In the genomic region with DNA sequence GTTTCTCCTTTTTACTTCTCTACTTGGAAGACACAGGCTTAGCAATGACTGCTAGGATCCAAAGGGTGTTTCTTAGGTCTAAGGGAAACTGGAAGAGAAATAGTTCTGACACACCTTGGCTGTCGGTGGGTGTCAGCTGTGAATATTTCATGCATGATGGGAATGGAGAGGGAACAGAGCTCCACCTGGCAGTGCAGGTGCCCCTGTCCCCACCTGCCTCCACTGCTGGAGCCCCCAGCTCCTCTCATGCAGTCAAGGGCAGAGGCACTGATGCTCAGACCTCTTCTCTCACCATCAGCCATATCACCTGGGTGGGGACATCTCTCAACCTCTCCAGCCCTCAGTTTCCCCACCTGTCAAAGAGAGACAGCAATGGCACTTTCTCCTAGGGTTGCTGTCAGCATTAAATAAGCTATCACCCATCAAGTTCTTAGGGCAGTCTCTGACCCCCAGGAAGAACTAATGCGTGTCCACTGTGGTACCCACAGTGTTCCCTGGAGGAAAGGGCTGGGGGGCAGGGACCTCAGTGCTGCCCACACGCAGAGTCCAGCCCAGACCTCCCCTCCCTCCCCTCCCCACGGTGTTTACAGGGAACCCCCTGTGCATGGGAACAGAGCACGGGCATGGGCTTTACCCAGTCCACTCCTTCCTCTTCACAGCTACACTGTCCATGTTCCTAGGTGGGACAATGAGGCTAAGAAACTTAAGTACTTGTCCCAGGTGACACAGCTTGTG, we compare ENCODE assay signal across 32 cellular contexts.
DNase-seq lines count a peak whose midpoint lies in the region; TF ChIP-seq lines count a peak whose summit lies in the region.
"Had no signal": no experiment of that assay in that cellular context is flagged by ENCODE, and none has a peak within 500 bp of the region (broad histone marks: within the 10 kb centered on the region; RNA-seq: fewer than 3 reads in every experiment).

No MANE protein-coding gene starts in this region.

- no peaks in the 10 kb centered on the region for H3K4me1 Mint-ChIP-seq in activated naive CD4-positive, alpha-beta T cell treated with anti-CD3 and anti-CD28 coated beads, Interleukin-2, amount 10 ng/mL, durations not matched to agents 7 days and 5 days
- H3K4me1 Mint-ChIP-seq: activated naive CD8-positive, alpha-beta T cell treated with anti-CD3 and anti-CD28 coated beads for 36 hours; CD14-positive monocyte; immature natural killer cell; neural crest cell had no signal

- no peak overlapping the region for H4K91ac ChIP-seq in trophoblast cell (ENCODE audit: low read depth, low read length)

- peak overlapping the region; percentile 18 for H3K14ac ChIP-seq in trophoblast cell (ENCODE audit: low read length)

- peaks cover 2% of the 10 kb centered on the region for H3K9me3 Mint-ChIP-seq in activated naive CD4-positive, alpha-beta T cell treated with anti-CD3 and anti-CD28 coated beads, Interleukin-2, amount 10 ng/mL, durations not matched to agents 7 days and 5 days
- H3K9me3 Mint-ChIP-seq: activated CD8-positive, alpha-beta T cell treated with anti-CD3 and anti-CD28 coated beads for 36 hours; activated naive CD8-positive, alpha-beta T cell treated with anti-CD3 and anti-CD28 coated beads for 36 hours; activated T-helper 17 cell treated with anti-CD3 and anti-CD28 coated beads, Interleukin-2, amount 50 U/mL, for 72 hours; immature natural killer cell had no signal

- peak; percentile 14 for DNase-seq in NCI-H2171 treated with DMSO at 0.1 percent for 48 hours (lab: John Stamatoyannopoulos, UW)
- DNase-seq in NCI-H2171 (lab: John Stamatoyannopoulos, UW) = no peak
- no peak for DNase-seq in GM12864 (ENCODE audit: low read depth)
- no peak for DNase-seq in astrocyte of the spinal cord (ENCODE audit: low read depth, low spot score)
- DNase-seq in trophoblast cell = no peak
- no peak for DNase-seq in NOMO-1 treated with DMSO at 0.1 percent for 48 hours (lab: John Stamatoyannopoulos, UW; ENCODE audit: unreplicated experiment)
- no peak for DNase-seq in activated naive CD4-positive, alpha-beta T cell treated with anti-CD3 and anti-CD28 coated beads, Interleukin-2, amount 10 ng/mL, durations not matched to agents 7 days and 5 days
- DNase-seq in transverse colon = no peak
- DNase-seq: 8988T; activated CD8-positive, alpha-beta memory T cell treated with anti-CD3 and anti-CD28 coated beads, Interleukin-2, amount 50 U/mL, for 48 hours; activated CD8-positive, alpha-beta T cell treated with anti-CD3 and anti-CD28 coated beads for 36 hours; activated naive CD8-positive, alpha-beta T cell treated with anti-CD3 and anti-CD28 coated beads for 36 hours; colonic mucosa; effector CD4-positive, alpha-beta T cell; H9; hypothalamus; immature natural killer cell; KG1; MG63; NCI-H1105; NCI-H187 treated with DMSO at 0.1 percent for 48 hours; NCI-H524 treated with DMSO at 0.1 percent for 48 hours; PC-9; right cardiac atrium; Right ventricle myocardium superior; T-helper 2 cell had no signal

- no peak overlapping the region for H2AFZ ChIP-seq in trophoblast cell (ENCODE audit: insufficient read depth, low read length, poor library complexity)
- H2AFZ ChIP-seq: PC-9 had no signal

- no peak for TF ChIP-seq POLR2A in transverse colon (IDR thresholded peaks at IDR 0.05)

- H2AK5ac ChIP-seq in trophoblast cell (ENCODE audit: low read length) = no peak overlapping the region

- no peak overlapping the region for H4K12ac ChIP-seq in trophoblast cell (ENCODE audit: low read depth, low read length)

- H3K9me3 ChIP-seq in trophoblast cell (ENCODE audit: insufficient read depth, low read depth, low read length) (peaks cover 5% of the 10 kb centered on the region), transverse colon (no peaks in the 10 kb centered on the region)
- H3K9me3 ChIP-seq: colonic mucosa, MG63 had no signal

- peak; percentile 44 for TF ChIP-seq CTCF in GM12864 (IDR thresholded peaks at IDR 0.05; ENCODE audit: low read depth, low read length, missing control alignments)
- TF ChIP-seq CTCF in astrocyte of the spinal cord (IDR thresholded peaks at IDR 0.05; ENCODE audit: low read depth, low read length) = peak; percentile 11
- TF ChIP-seq CTCF in transverse colon (IDR thresholded peaks at IDR 0.05) = no peak

- H3K36me3 ChIP-seq in trophoblast cell (ENCODE audit: control insufficient read depth in 1 of 2, insufficient read depth in 2 of 2, low read length in 2 of 2) (no peaks in the 10 kb centered on the region), transverse colon (no peaks in the 10 kb centered on the region)
- H3K36me3 ChIP-seq: cardiac muscle cell, colonic mucosa, MG63, tibial nerve had no signal

- no peak for TF ChIP-seq EP300 in transverse colon (IDR thresholded peaks at IDR 0.05; ENCODE audit: low read depth)

- H2BK12ac ChIP-seq in trophoblast cell (ENCODE audit: low read length) = peak overlapping the region; percentile 21

- H3K4me2 ChIP-seq in trophoblast cell (ENCODE audit: low read length) = no peak overlapping the region
- H3K4me2 ChIP-seq: PC-9 had no signal

- H3K27me3 ChIP-seq in trophoblast cell (ENCODE audit: insufficient read depth, low read length) (no peaks in the 10 kb centered on the region), transverse colon (no peaks in the 10 kb centered on the region)
- H3K27me3 ChIP-seq: cardiac muscle cell, colonic mucosa, MG63, tibial nerve had no signal

- H3K27ac Mint-ChIP-seq in activated naive CD4-positive, alpha-beta T cell treated with anti-CD3 and anti-CD28 coated beads, Interleukin-2, amount 10 ng/mL, durations not matched to agents 7 days and 5 days = no peak overlapping the region
- H3K27ac Mint-ChIP-seq: activated CD8-positive, alpha-beta T cell treated with anti-CD3 and anti-CD28 coated beads for 36 hours; activated naive CD8-positive, alpha-beta T cell treated with anti-CD3 and anti-CD28 coated beads for 36 hours; activated T-helper 17 cell treated with anti-CD3 and anti-CD28 coated beads, Interleukin-2, amount 50 U/mL, for 72 hours; CD14-positive monocyte; immature natural killer cell had no signal

- H4K8ac ChIP-seq in trophoblast cell (ENCODE audit: low read depth, low read length) = no peak overlapping the region

- H3K36me3 Mint-ChIP-seq in activated naive CD4-positive, alpha-beta T cell treated with anti-CD3 and anti-CD28 coated beads, Interleukin-2, amount 10 ng/mL, durations not matched to agents 7 days and 5 days = no peaks in the 10 kb centered on the region
- H3K36me3 Mint-ChIP-seq: activated naive CD8-positive, alpha-beta T cell treated with anti-CD3 and anti-CD28 coated beads for 36 hours; CD14-positive monocyte; immature natural killer cell had no signal

- peaks cover 4% of the 10 kb centered on the region for H3K27me3 Mint-ChIP-seq in activated naive CD4-positive, alpha-beta T cell treated with anti-CD3 and anti-CD28 coated beads, Interleukin-2, amount 10 ng/mL, durations not matched to agents 7 days and 5 days

- CTCF ChIA-PET in activated naive CD4-positive, alpha-beta T cell treated with anti-CD3 and anti-CD28 coated beads, Interleukin-2, amount 10 ng/mL, durations not matched to agents 7 days and 5 days (lab: Charles Lee) = no interaction called here

- H3K79me1 ChIP-seq in trophoblast cell (ENCODE audit: low read length) = peaks cover 33% of the 10 kb centered on the region

- no peak overlapping the region for H3K9ac ChIP-seq in trophoblast cell (ENCODE audit: low read length)

- peak overlapping the region; percentile 12 for H2BK120ac ChIP-seq in trophoblast cell (ENCODE audit: insufficient read depth, low read length, poor library complexity)

- no peak overlapping the region for H2BK5ac ChIP-seq in trophoblast cell (ENCODE audit: low read depth, low read length, poor library complexity)

- no peak overlapping the region for H3K18ac ChIP-seq in trophoblast cell (ENCODE audit: low read length)

- H3K4me3 ChIP-seq in GM12864 (ENCODE audit: low read depth, low read length) = no peak overlapping the region
- no peak overlapping the region for H3K4me3 ChIP-seq in astrocyte of the spinal cord (ENCODE audit: low read depth, low read length)
- no peak overlapping the region for H3K4me3 ChIP-seq in trophoblast cell (ENCODE audit: low read depth, low read length)
- H3K4me3 ChIP-seq in transverse colon = no peak overlapping the region
- H3K4me3 ChIP-seq: cardiac muscle cell, colonic mucosa, GM12878, MG63, PC-9, tibial nerve had no signal

- no CpG with 5 or more reads among the region's 5 CpGs for WGBS in trophoblast cell (ENCODE audit: extremely low coverage, insufficient coverage, insufficient read length)
- WGBS in transverse colon (ENCODE audit: low coverage in 1 of 2), 2 donors = 70 to 86% methylated on average over 1 to 4 of the region's 5 CpGs

- H3K4ac ChIP-seq in trophoblast cell (ENCODE audit: low read depth, low read length) = no peak overlapping the region

- in situ Hi-C loops in astrocyte of the spinal cord (cut with HindIII; ENCODE audit: low sequenced_read_pairs) = no loop called here
- in situ Hi-C loops in transverse colon (cut with MboI; ENCODE audit: low pct_ligation_motif_present in 1 of 4, low pct_unique_long_range_greater_than_20kb in 1 of 4, low sequenced_read_pairs in 3 of 4) = no loop called here

- H3K4me1 ChIP-seq in trophoblast cell (ENCODE audit: control insufficient read depth in 1 of 2, insufficient read depth in 2 of 2, low read length in 2 of 2) = peaks cover 16 to 20% of the 10 kb centered on the region in 2 experiments
- H3K4me1 ChIP-seq in transverse colon = peaks cover 14 to 23% (median 17%) of the 10 kb centered on the region in 4 donors
- H3K4me1 ChIP-seq: colonic mucosa had no signal

- intact Hi-C loops in transverse colon (cut with DNase I; ENCODE audit: low total_unique reads) = loop anchor here (10.0 kb wide), 1 partner anchor 97 kb away; a partner anchor contains a TSS

- peaks cover 5% of the 10 kb centered on the region for H3K79me2 ChIP-seq in trophoblast cell (ENCODE audit: control insufficient read depth, insufficient read depth, low read length, poor library complexity)

- no peak overlapping the region for H3K4me3 Mint-ChIP-seq in activated naive CD4-positive, alpha-beta T cell treated with anti-CD3 and anti-CD28 coated beads, Interleukin-2, amount 10 ng/mL, durations not matched to agents 7 days and 5 days
- H3K4me3 Mint-ChIP-seq: activated CD8-positive, alpha-beta T cell treated with anti-CD3 and anti-CD28 coated beads for 36 hours; activated naive CD8-positive, alpha-beta T cell treated with anti-CD3 and anti-CD28 coated beads for 36 hours; activated T-helper 17 cell treated with anti-CD3 and anti-CD28 coated beads, Interleukin-2, amount 50 U/mL, for 72 hours; H9; immature natural killer cell; neural crest cell had no signal

- no peak overlapping the region for H3K23ac ChIP-seq in trophoblast cell (ENCODE audit: low read length)

- H3K27ac ChIP-seq in trophoblast cell (ENCODE audit: low read depth, low read length) (no peak overlapping the region), transverse colon (no peak overlapping the region)
- H3K27ac ChIP-seq: cardiac muscle cell, colonic mucosa, PC-9, tibial nerve had no signal

Comparison
In these comparisons a context has a peak if more than half of its experiments do, and no peak if none do; other contexts are left out.
1. CTCF ChIP-seq: peak in GM12864 (single experiment) and astrocyte of the spinal cord (single experiment); none in transverse colon (0 of 5).